12 cellular contexts compared by ENCODE assay signal in genomic region chr14:24397639-24398297, GRCh38. TPM values are rescaled to one million over a fixed set of nuclear protein-coding genes. Genes with fewer than 3 reads are reported as not detected.
DNase-seq lines count a peak whose midpoint lies in the region; ATAC-seq and TF ChIP-seq lines count a peak whose summit lies in the region.
"Had no signal": no experiment of that assay in that cellular context is flagged by ENCODE, and none has a peak within 500 bp of the region (broad histone marks: within the 10 kb centered on the region; RNA-seq: fewer than 3 reads in every experiment).

No MANE protein-coding gene starts in this region.

- no peaks in the 10 kb centered on the region for H3K27me3 ChIP-seq in breast epithelium
- no peaks in the 10 kb centered on the region for H3K27me3 ChIP-seq in upper lobe of right lung

- CTCF ChIA-PET in MCF 10A (lab: Yijun Ruan, JAX): interaction anchor here (1.2 to 3.6 kb wide), 5 partner anchors 13 to 89 kb away, joined by 5 to 26 read pairs (median 22); partner anchors contain the start of gene ADCY4
- CTCF ChIA-PET in HEK293T (lab: Yijun Ruan, JAX): interaction anchor here (2.0 to 2.5 kb wide), 2 partner anchors 32 to 34 kb away, joined by 7 to 9 read pairs; no protein-coding TSS in a partner anchor

- H3K36me3 Mint-ChIP-seq in MCF 10A (ENCODE audit: insufficient read depth, unreplicated experiment): no peaks in the 10 kb centered on the region
- H3K36me3 Mint-ChIP-seq in neural crest cell (ENCODE audit: low read depth): no peaks in the 10 kb centered on the region
- H3K36me3 Mint-ChIP-seq: activated naive CD8-positive, alpha-beta T cell treated with anti-CD3 and anti-CD28 coated beads, Interleukin-2, amount 10 ng/mL, durations not matched to agents 7 days and 5 days had no signal

- no peak for ATAC-seq in upper lobe of right lung

- H3K4me3 Mint-ChIP-seq in MCF 10A (ENCODE audit: unreplicated experiment) (no peak overlapping the region), neural crest cell (peak overlapping the region; percentile 63)
- H3K4me3 Mint-ChIP-seq: activated naive CD8-positive, alpha-beta T cell treated with anti-CD3 and anti-CD28 coated beads, Interleukin-2, amount 10 ng/mL, durations not matched to agents 7 days and 5 days had no signal

- no peaks in the 10 kb centered on the region for H3K9me3 Mint-ChIP-seq in MCF 10A (ENCODE audit: unreplicated experiment)
- H3K9me3 Mint-ChIP-seq in neural crest cell: no peaks in the 10 kb centered on the region
- H3K9me3 Mint-ChIP-seq: activated naive CD8-positive, alpha-beta T cell treated with anti-CD3 and anti-CD28 coated beads, Interleukin-2, amount 10 ng/mL, durations not matched to agents 7 days and 5 days had no signal

- DNase-seq in breast epithelium (ENCODE audit: low spot score in 2 of 2) (no peak), MCF 10A (ENCODE audit: unreplicated experiment) (no peak), epithelial cell of prostate (ENCODE audit: low read depth, low spot score) (no peak), neural crest cell (ENCODE audit: low read depth, low spot score) (no peak), upper lobe of right lung (no peak), hypothalamus (lab: John Stamatoyannopoulos, UW) (no peak), HEK293T (ENCODE audit: extremely low spot score) (no peak), NCI-H128 (lab: John Stamatoyannopoulos, UW; ENCODE audit: unreplicated experiment) (no peak)
- DNase-seq: activated CD4-positive, alpha-beta T cell treated with anti-CD3 and anti-CD28 coated beads, Interleukin-2, amount 50 U/mL, for 1 hour; activated naive CD8-positive, alpha-beta T cell treated with anti-CD3 and anti-CD28 coated beads, Interleukin-2, amount 10 ng/mL, durations not matched to agents 7 days and 5 days; kidney glomerular epithelial cell had no signal

- POLR2A ChIA-PET in MCF 10A (lab: Yijun Ruan, JAX) (interaction anchor here (2.8 kb wide), 1 partner anchor 33 kb away, joined by 16 read pairs; the partner anchor contains the start of genes CBLN3 and KHNYN), HEK293T (lab: Yijun Ruan, JAX) (interaction anchor here (1.2 to 2.6 kb wide), 4 partner anchors 28 to 33 kb away, joined by 3 to 22 read pairs (median 8); partner anchors contain the start of genes CBLN3 and KHNYN)

- no peak for TF ChIP-seq CTCF in breast epithelium (IDR thresholded peaks at IDR 0.05)
- no peak for TF ChIP-seq CTCF in MCF 10A (IDR thresholded peaks at IDR 0.05; ENCODE audit: unreplicated experiment)
- TF ChIP-seq CTCF in neural crest cell (conservative IDR thresholded peaks at IDR 0.05): no peak
- TF ChIP-seq CTCF in upper lobe of right lung (IDR thresholded peaks at IDR 0.05): no peak

- H3K27me3 Mint-ChIP-seq in MCF 10A (ENCODE audit: insufficient read depth, unreplicated experiment) (no peaks in the 10 kb centered on the region), neural crest cell (ENCODE audit: low read depth) (no peaks in the 10 kb centered on the region)

- peaks cover 21% of the 10 kb centered on the region for H3K4me1 Mint-ChIP-seq in MCF 10A (ENCODE audit: insufficient read depth, unreplicated experiment)
- H3K4me1 Mint-ChIP-seq in neural crest cell: peaks cover 13% of the 10 kb centered on the region

- peaks cover 3 to 11% of the 10 kb centered on the region in 2 donors for H3K4me1 ChIP-seq in breast epithelium
- H3K4me1 ChIP-seq in upper lobe of right lung: peaks cover 42% of the 10 kb centered on the region

- intact Hi-C loops in breast epithelium (cut with DNase I; ENCODE audit: low total_unique reads): loop anchor here (5.0 kb wide), 1 partner anchor 50 kb away; no protein-coding TSS in a partner anchor
- intact Hi-C loops in MCF 10A (cut with micrococcal nuclease): no loop called here
- intact Hi-C loops in upper lobe of right lung (cut with DNase I): no loop called here

- H3K36me3 ChIP-seq in breast epithelium (no peaks in the 10 kb centered on the region), upper lobe of right lung (no peaks in the 10 kb centered on the region)
- H3K36me3 ChIP-seq: HAP-1 had no signal

- H3K27ac ChIP-seq in breast epithelium (peak overlapping the region; percentile 69 to 91), epithelial cell of prostate (peak overlapping the region; percentile 97), upper lobe of right lung (peak overlapping the region; percentile 72)

- H3K27ac Mint-ChIP-seq in MCF 10A (ENCODE audit: low read depth, unreplicated experiment) (no peak overlapping the region), neural crest cell (ENCODE audit: unreplicated experiment) (no peak overlapping the region)
- H3K27ac Mint-ChIP-seq: activated naive CD8-positive, alpha-beta T cell treated with anti-CD3 and anti-CD28 coated beads, Interleukin-2, amount 10 ng/mL, durations not matched to agents 7 days and 5 days had no signal

- TF ChIP-seq POLR2A in breast epithelium (IDR thresholded peaks at IDR 0.05): no peak

- BruUV-seq in MCF 10A (replicated peaks; lab: Mats Ljungman, UMichigan): no TSS peak

- H3K4me3 ChIP-seq in breast epithelium (peak overlapping the region in 1 of 3 donors; percentile 95), upper lobe of right lung (no peak overlapping the region)
- H3K4me3 ChIP-seq: HAP-1 had no signal

- no peaks in the 10 kb centered on the region for H3K9me3 ChIP-seq in breast epithelium
- no peaks in the 10 kb centered on the region for H3K9me3 ChIP-seq in upper lobe of right lung
- H3K9me3 ChIP-seq: HAP-1 had no signal

TF ChIP-seq in HEK293T, 16 proteins besides CTCF, POLR2A, EP300 and RAD21:
- TF ChIP-seq BHLHE40 (IDR thresholded peaks at IDR 0.05; ENCODE audit: borderline replicate concordance) (no peak), ZNF384 (IDR thresholded peaks at IDR 0.05) (no peak), L3MBTL2 (conservative IDR thresholded peaks at IDR 0.05) (no peak), SP1 (IDR thresholded peaks at IDR 0.05) (no peak), HDGF (IDR thresholded peaks at IDR 0.05; ENCODE audit: borderline replicate concordance) (no peak), PKNOX1 (IDR thresholded peaks at IDR 0.05) (no peak), LEF1 (IDR thresholded peaks at IDR 0.05; ENCODE audit: borderline replicate concordance) (no peak), FOXA1 (IDR thresholded peaks at IDR 0.05) (no peak), NFRKB (IDR thresholded peaks at IDR 0.05) (no peak), ARNT (IDR thresholded peaks at IDR 0.05) (no peak), SUZ12 (IDR thresholded peaks at IDR 0.05) (no peak), FOXK2 (IDR thresholded peaks at IDR 0.05) (no peak), ELF4 (IDR thresholded peaks at IDR 0.05) (no peak), FOXM1 (IDR thresholded peaks at IDR 0.05; ENCODE audit: borderline replicate concordance) (no peak), TARDBP (IDR thresholded peaks at IDR 0.05) (no peak), CTBP1 (IDR thresholded peaks at IDR 0.05; ENCODE audit: borderline replicate concordance) (no peak)

RNA-seq across cellular contexts. Expression of gene NYNRIN, which starts 1.0 kb away (rescaled TPM):
- total RNA-seq in breast epithelium: 1 to 10 TPM; 6.4 to 8.2 (median 7.7) TPM
- not detected in 2 replicates for total RNA-seq in MCF 10A (2022)
- total RNA-seq in neural crest cell: 10.3 and 10.4 TPM in 2 replicates
- total RNA-seq in upper lobe of right lung: 16.6 TPM

RNA-seq across cellular contexts. Expression of gene NFATC4, which starts 29.8 kb away (rescaled TPM):
- total RNA-seq in breast epithelium (10 to 100 TPM; 28.6 to 67.2 (median 32.8) TPM), MCF 10A (2022) (0.23 and 1.7 TPM in 2 replicates), neural crest cell (44.3 and 47.8 TPM in 2 replicates), upper lobe of right lung (42.5 TPM)
- total RNA-seq: activated naive CD8-positive, alpha-beta T cell treated with anti-CD3 and anti-CD28 coated beads, Interleukin-2, amount 10 ng/mL, durations not matched to agents 7 days and 5 days had no signal

RNA-seq across cellular contexts. Expression of gene CBLN3, which starts 31.7 kb away (rescaled TPM):
- total RNA-seq in breast epithelium (1 to 10 TPM; 1.6 to 3.8 (median 2.3) TPM), MCF 10A (2022) (2.4 TPM in 2 replicates), neural crest cell (0.86 and 1.0 TPM in 2 replicates), upper lobe of right lung (2.9 TPM)

RNA-seq across cellular contexts. Expression of gene KHNYN, which starts 32.0 kb away (rescaled TPM):
- 10 to 100 TPM; 48.5 to 68.1 (median 63.9) TPM for total RNA-seq in breast epithelium
- total RNA-seq in MCF 10A (2022): 63.0 TPM in 2 replicates
- total RNA-seq in neural crest cell: 49.3 and 52.3 TPM in 2 replicates
- total RNA-seq in upper lobe of right lung: 56.2 TPM

RNA-seq across cellular contexts. Expression of gene SDR39U1, which starts 44.8 kb away (rescaled TPM):
- total RNA-seq in breast epithelium (10 to 100 TPM; 42.1 to 63.4 (median 53.4) TPM), MCF 10A (2022) (53.2 and 58.7 TPM in 2 replicates), neural crest cell (64.6 and 76.7 TPM in 2 replicates), upper lobe of right lung (61.6 TPM)

Comparison
In these comparisons a context has a peak if more than half of its experiments do, and no peak if none do; other contexts are left out.
1. RNA of gene NFATC4, which starts 29.8 kb away (total RNA-seq): 44.3 to 47.8 TPM in neural crest cell, 42.5 TPM in upper lobe of right lung (single experiment) and 28.6 to 67.2 TPM in breast epithelium; 0.23 to 1.7 TPM in MCF 10A; every median in the first group is over 10 times any median in the second.
2. Peak in every context shown above with its lines, with median percentiles within 50 percentile points of each other: H3K27ac ChIP-seq.